In the genomic region with DNA sequence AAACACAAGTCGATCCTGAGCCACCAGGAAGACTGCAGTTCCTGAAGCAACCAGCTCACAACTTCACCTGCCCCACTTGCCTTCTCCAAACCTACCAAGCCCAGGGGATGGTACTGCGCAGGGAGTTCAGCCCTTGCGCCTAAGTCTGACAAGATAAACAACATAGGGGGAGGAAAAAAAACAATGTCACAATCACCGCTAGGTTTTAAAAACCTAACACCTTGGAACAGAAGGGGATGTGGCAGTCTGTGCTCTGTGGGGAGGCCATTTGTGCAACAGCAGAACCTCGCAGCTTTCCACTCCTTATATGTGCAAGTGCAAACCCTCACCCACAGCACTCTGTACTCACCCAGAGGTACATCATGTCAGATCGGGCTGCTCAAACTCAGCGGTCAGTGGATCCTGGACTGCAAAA, we compare ENCODE assay signal across 1 cellular context.
TF ChIP-seq lines count a peak whose summit lies in the region.

No MANE protein-coding gene starts in this region.

TF ChIP-seq in SK-N-SH, 30 proteins besides CTCF, POLR2A, EP300 and RAD21 (continued from another document):
- TF ChIP-seq, protein P1, sequence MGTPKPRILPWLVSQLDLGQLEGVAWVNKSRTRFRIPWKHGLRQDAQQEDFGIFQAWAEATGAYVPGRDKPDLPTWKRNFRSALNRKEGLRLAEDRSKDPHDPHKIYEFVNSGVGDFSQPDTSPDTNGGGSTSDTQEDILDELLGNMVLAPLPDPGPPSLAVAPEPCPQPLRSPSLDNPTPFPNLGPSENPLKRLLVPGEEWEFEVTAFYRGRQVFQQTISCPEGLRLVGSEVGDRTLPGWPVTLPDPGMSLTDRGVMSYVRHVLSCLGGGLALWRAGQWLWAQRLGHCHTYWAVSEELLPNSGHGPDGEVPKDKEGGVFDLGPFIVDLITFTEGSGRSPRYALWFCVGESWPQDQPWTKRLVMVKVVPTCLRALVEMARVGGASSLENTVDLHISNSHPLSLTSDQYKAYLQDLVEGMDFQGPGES (IDR thresholded peaks at IDR 0.05; ENCODE audit: low read depth, low read length) = no peak
- no peak for TF ChIP-seq RXRA (IDR thresholded peaks at IDR 0.05; ENCODE audit: borderline replicate concordance, low read depth)
- TF ChIP-seq FOXJ3 (CRISPR knock-in tag; IDR thresholded peaks at IDR 0.05) = no peak
- TF ChIP-seq ELF1 (IDR thresholded peaks at IDR 0.05) = no peak
